Comparison of ENCODE assay signal across 1 cellular context in genomic region chr17:50177983-50178834, GRCh38.
TF ChIP-seq lines count a peak whose summit lies in the region.

No MANE protein-coding gene starts in this region.

TF ChIP-seq in K562, 482 proteins besides CTCF, POLR2A, EP300 and RAD21 (continued from another document and continues in another):
- TF ChIP-seq CUX1 (CRISPR knock-in tag; IDR thresholded peaks at IDR 0.05) (no peak), ZNF140 (CRISPR knock-in tag; IDR thresholded peaks at IDR 0.05) (no peak), ZNF274 (IDR thresholded peaks at IDR 0.05; ENCODE audit: borderline replicate concordance, low read depth, low read length) (no peak), PHB2 (IDR thresholded peaks at IDR 0.05; ENCODE audit: low read depth) (no peak), ZNF23 (CRISPR knock-in tag; IDR thresholded peaks at IDR 0.05) (no peak), SMARCA5 (IDR thresholded peaks at IDR 0.05) (no peak; the same call in 1 of the 2 replicates), SIRT6 (IDR thresholded peaks at IDR 0.05; ENCODE audit: low read depth, low read length) (no peak), BRF1 (IDR thresholded peaks at IDR 0.05; ENCODE audit: borderline replicate concordance, extremely low read depth, insufficient read length) (no peak), CEBPG (CRISPR knock-in tag; IDR thresholded peaks at IDR 0.05) (no peak), CEBPG (tag; conservative IDR thresholded peaks at IDR 0.05 in 1 of 2, IDR thresholded peaks at IDR 0.05 in 1 of 2) (no peak), ZNF77 (CRISPR knock-in tag; IDR thresholded peaks at IDR 0.05) (no peak), HINFP (tag; conservative IDR thresholded peaks at IDR 0.05; ENCODE audit: low read depth) (no peak), STAT5B (CRISPR knock-in tag; IDR thresholded peaks at IDR 0.05) (no peak), TAF9B (IDR thresholded peaks at IDR 0.05; ENCODE audit: partially characterized antibody) (no peak), DPF2 (IDR thresholded peaks at IDR 0.05) (no peak; the same call in 1 of the 2 replicates), TCF7L2 (IDR thresholded peaks at IDR 0.05; ENCODE audit: low read depth, low read length) (no peak), SNRNP70 (optimal IDR thresholded peaks at IDR 0.05; ENCODE audit: low read depth, low read length) (no peak), HSF4 (CRISPR knock-in tag; IDR thresholded peaks at IDR 0.05; ENCODE audit: borderline replicate concordance) (no peak), HNRNPH1 (optimal IDR thresholded peaks at IDR 0.05; ENCODE audit: low read depth, low read length) (no peak), CREBBP (IDR thresholded peaks at IDR 0.05; ENCODE audit: low read depth, low read length) (no peak), SP1 (CRISPR knock-in tag; IDR thresholded peaks at IDR 0.05) (0 out of 2 replicates have a peak, but pooled peaks have one; percentile 24), CREB3L1 (IDR thresholded peaks at IDR 0.05; ENCODE audit: borderline replicate concordance, low read depth) (no peak), FOSL1 (tag; conservative IDR thresholded peaks at IDR 0.05) (no peak), AFF1 (IDR thresholded peaks at IDR 0.05; ENCODE audit: low read depth in 1 of 2, partially characterized antibody in 2 of 2) (no peak), RFX1 (IDR thresholded peaks at IDR 0.05) (no peak), BRD4 (IDR thresholded peaks at IDR 0.05) (no peak), CTBP1 (IDR thresholded peaks at IDR 0.05; ENCODE audit: borderline replicate concordance) (peak; percentile 27; the same call in 1 of the 2 replicates), ARID3B (CRISPR knock-in tag; IDR thresholded peaks at IDR 0.05; ENCODE audit: borderline replicate concordance) (no peak), MTA3 (IDR thresholded peaks at IDR 0.05; ENCODE audit: borderline replicate concordance) (no peak), DLX4 (CRISPR knock-in tag; IDR thresholded peaks at IDR 0.05) (no peak), ETV1 (tag; conservative IDR thresholded peaks at IDR 0.05; ENCODE audit: low read depth) (no peak), ZNF12 (CRISPR knock-in tag; IDR thresholded peaks at IDR 0.05) (no peak), SMAD3 (CRISPR knock-in tag; conservative IDR thresholded peaks at IDR 0.05) (no peak), NUFIP1 (IDR thresholded peaks at IDR 0.05; ENCODE audit: partially characterized antibody) (no peak), CEBPZ (IDR thresholded peaks at IDR 0.05; ENCODE audit: borderline replicate concordance, low read depth, low read length) (no peak), FOXA3 (CRISPR knock-in tag; conservative IDR thresholded peaks at IDR 0.05 in 1 of 2, IDR thresholded peaks at IDR 0.05 in 1 of 2) (0 out of 4 replicates have a peak, but pooled peaks of 1 of the 2 experiments have one; percentile 39), RBM25 (IDR thresholded peaks at IDR 0.05; ENCODE audit: low read depth, low read length, severe bottlenecking) (no peak), BRD9 (IDR thresholded peaks at IDR 0.05; ENCODE audit: low read depth, partially characterized antibody) (no peak), TRIM25 (IDR thresholded peaks at IDR 0.05; ENCODE audit: borderline replicate concordance) (no peak), SMARCC2 (IDR thresholded peaks at IDR 0.05; ENCODE audit: low read depth) (no peak), HMGN3 (IDR thresholded peaks at IDR 0.05; ENCODE audit: borderline replicate concordance, extremely low read depth, insufficient read length, low read depth, low read length) (no peak), IRF1 (CRISPR knock-in tag; IDR thresholded peaks at IDR 0.05; ENCODE audit: borderline replicate concordance) (no peak)
